ENCODE assay signal across 8 cellular contexts in genomic region chr6:71012871-71013456, GRCh38. TPM values are rescaled to one million over a fixed set of nuclear protein-coding genes. Genes with fewer than 3 reads are reported as not detected.
DNase-seq lines count a peak whose midpoint lies in the region; ATAC-seq, FAIRE-seq and TF ChIP-seq lines count a peak whose summit lies in the region.

No MANE protein-coding gene starts in this region.

- H3K9me3 ChIP-seq in pancreas: no peaks in the 10 kb centered on the region

- peak; percentile 88 for ATAC-seq in GM18517 (IDR thresholded peaks at IDR 0.05; ENCODE audit: unreplicated experiment)
- peak; percentile 85 for ATAC-seq in HG02884 (IDR thresholded peaks at IDR 0.05; ENCODE audit: unreplicated experiment)
- peak; percentile 67 to 93 (median 90) for ATAC-seq in pancreas

- no peaks in the 10 kb centered on the region for H3K4me1 ChIP-seq in pancreas

- H3K4me1 Mint-ChIP-seq in activated T-helper 2 cell treated with anti-CD3 and anti-CD28 coated beads, Interferon-gamma antibody, Interleukin-2, Interleukin-4, amounts not matched to agents 10 μg/mL and 5 μg/mL and 100 μg/mL, durations not matched to agents 14 hours and 24 hours and 36 hours (ENCODE audit: low read depth): no peaks in the 10 kb centered on the region

- 7 to 8% methylated on average over 5 of the region's 5 CpGs for WGBS in pancreas, 2 donors

- no peak overlapping the region for H3K27ac ChIP-seq in pancreas

- no peaks in the 10 kb centered on the region for H3K9me3 Mint-ChIP-seq in activated T-helper 2 cell treated with anti-CD3 and anti-CD28 coated beads, Interferon-gamma antibody, Interleukin-2, Interleukin-4, amounts not matched to agents 10 μg/mL and 5 μg/mL and 100 μg/mL, durations not matched to agents 14 hours and 24 hours and 36 hours

- DNase-seq in COLO829 (ENCODE audit: low spot score) (peak; percentile 58), NCI-H1417 (lab: John Stamatoyannopoulos, UW) (peak; percentile 68 to 93 (median 72)), SW480 (ENCODE audit: low spot score) (peak; percentile 41), fibroblast of villous mesenchyme (ENCODE audit: low read depth) (peak; percentile 57), pancreas (peak in 2 of 6 donors; percentile 18 to 20)
- no peak for DNase-seq in activated T-helper 2 cell treated with anti-CD3 and anti-CD28 coated beads, Interferon-gamma antibody, Interleukin-2, Interleukin-4, amounts not matched to agents 10 μg/mL and 5 μg/mL and 100 μg/mL, durations not matched to agents 14 hours and 24 hours and 36 hours (ENCODE audit: low spot score)

- TF ChIP-seq CTCF in fibroblast of villous mesenchyme (IDR thresholded peaks at IDR 0.05; ENCODE audit: insufficient read depth, low read depth, low read length): peak; percentile 91
- TF ChIP-seq CTCF in pancreas (IDR thresholded peaks at IDR 0.05): peak; percentile 49 to 77 (median 64)

- no peaks in the 10 kb centered on the region for H3K36me3 ChIP-seq in pancreas

- no peak overlapping the region for H3K27ac Mint-ChIP-seq in activated T-helper 2 cell treated with anti-CD3 and anti-CD28 coated beads, Interferon-gamma antibody, Interleukin-2, Interleukin-4, amounts not matched to agents 10 μg/mL and 5 μg/mL and 100 μg/mL, durations not matched to agents 14 hours and 24 hours and 36 hours

- no peaks in the 10 kb centered on the region for H3K27me3 ChIP-seq in pancreas

- peaks cover 4% of the 10 kb centered on the region for H3K27me3 Mint-ChIP-seq in activated T-helper 2 cell treated with anti-CD3 and anti-CD28 coated beads, Interferon-gamma antibody, Interleukin-2, Interleukin-4, amounts not matched to agents 10 μg/mL and 5 μg/mL and 100 μg/mL, durations not matched to agents 14 hours and 24 hours and 36 hours (ENCODE audit: low read depth)

- no peak for FAIRE-seq in pancreas (lab: Jason Lieb, UNC)

- no peak overlapping the region for H3K4me3 Mint-ChIP-seq in activated T-helper 2 cell treated with anti-CD3 and anti-CD28 coated beads, Interferon-gamma antibody, Interleukin-2, Interleukin-4, amounts not matched to agents 10 μg/mL and 5 μg/mL and 100 μg/mL, durations not matched to agents 14 hours and 24 hours and 36 hours (ENCODE audit: low read depth)

- no peak overlapping the region for H3K4me3 ChIP-seq in fibroblast of villous mesenchyme (ENCODE audit: low read depth, low read length)
- H3K4me3 ChIP-seq in pancreas: no peak overlapping the region

- H3K36me3 Mint-ChIP-seq in activated T-helper 2 cell treated with anti-CD3 and anti-CD28 coated beads, Interferon-gamma antibody, Interleukin-2, Interleukin-4, amounts not matched to agents 10 μg/mL and 5 μg/mL and 100 μg/mL, durations not matched to agents 14 hours and 24 hours and 36 hours (ENCODE audit: low read depth): no peaks in the 10 kb centered on the region

- intact Hi-C loops in pancreas (cut with DNase I): no loop called here
- intact Hi-C loops in activated T-helper 2 cell treated with anti-CD3 and anti-CD28 coated beads, Interferon-gamma antibody, Interleukin-2, Interleukin-4, amounts not matched to agents 10 μg/mL and 5 μg/mL and 100 μg/mL, durations not matched to agents 14 hours and 24 hours and 36 hours (cut with micrococcal nuclease): loop anchor here (2.0 to 10.0 kb wide), 4 partner anchors 131 to 698 kb away; no protein-coding TSS in a partner anchor

RNA-seq across cellular contexts. Expression of gene B3GAT2, which starts 56.1 kb away (rescaled TPM):
- total RNA-seq in fibroblast of villous mesenchyme (under 0.01 TPM in 1 of 2 replicates, not detected in the other), pancreas (under 1 TPM in 2 of 6 donors, not detected in 4; 0.03 to 0.06 TPM)
- under 1 TPM; 0.04 to 0.12 TPM for polyA plus RNA-seq in pancreas
- not detected in 2 replicates for total RNA-seq in activated T-helper 2 cell treated with anti-CD3 and anti-CD28 coated beads, Interferon-gamma antibody, Interleukin-2, Interleukin-4, amounts not matched to agents 10 μg/mL and 5 μg/mL and 100 μg/mL, durations not matched to agents 14 hours and 24 hours and 36 hours
